Comparison of ENCODE assay signal across 2 cellular contexts in the genomic region with DNA sequence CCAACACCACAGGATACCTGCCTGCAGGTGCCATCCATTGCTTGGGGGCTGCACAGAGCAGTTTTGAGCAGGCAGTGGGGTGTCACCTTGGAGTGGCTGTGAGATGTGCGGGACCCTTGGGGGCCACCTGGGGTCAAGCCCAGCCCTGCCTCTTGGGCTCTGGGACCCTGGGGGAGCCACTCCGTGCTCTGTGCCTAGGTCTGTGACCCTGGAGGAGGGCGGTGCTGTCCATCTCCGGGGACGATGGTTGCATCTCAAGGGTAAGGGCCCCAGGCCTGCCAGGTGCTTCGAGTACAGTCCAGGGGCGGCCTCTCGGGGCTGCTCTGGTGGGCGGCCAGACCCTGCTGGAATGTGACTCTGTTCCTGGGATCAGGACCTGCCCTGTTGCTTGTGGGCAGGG.
TF ChIP-seq lines count a peak whose summit lies in the region.

No MANE protein-coding gene starts in this region.

TF ChIP-seq in K562, 482 proteins besides CTCF, POLR2A, EP300 and RAD21:
- no peak for TF ChIP-seq VEZF1 (CRISPR knock-in tag; IDR thresholded peaks at IDR 0.05)
- no peak for TF ChIP-seq BRCA1 (IDR thresholded peaks at IDR 0.05)
- TF ChIP-seq BRCA1 (CRISPR knock-in tag; IDR thresholded peaks at IDR 0.05) = 0 out of 2 replicates have a peak, but pooled peaks have one; percentile 56

TF ChIP-seq in SK-N-SH treated with all-trans-retinoic acid at 6 μM for 48 hours, 23 proteins besides CTCF, POLR2A, EP300 and RAD21:
- TF ChIP-seq ZFP3 (CRISPR knock-in tag; IDR thresholded peaks at IDR 0.05) (no peak), ZNF70 (CRISPR knock-in tag; IDR thresholded peaks at IDR 0.05) (no peak)
